In the genomic region with DNA sequence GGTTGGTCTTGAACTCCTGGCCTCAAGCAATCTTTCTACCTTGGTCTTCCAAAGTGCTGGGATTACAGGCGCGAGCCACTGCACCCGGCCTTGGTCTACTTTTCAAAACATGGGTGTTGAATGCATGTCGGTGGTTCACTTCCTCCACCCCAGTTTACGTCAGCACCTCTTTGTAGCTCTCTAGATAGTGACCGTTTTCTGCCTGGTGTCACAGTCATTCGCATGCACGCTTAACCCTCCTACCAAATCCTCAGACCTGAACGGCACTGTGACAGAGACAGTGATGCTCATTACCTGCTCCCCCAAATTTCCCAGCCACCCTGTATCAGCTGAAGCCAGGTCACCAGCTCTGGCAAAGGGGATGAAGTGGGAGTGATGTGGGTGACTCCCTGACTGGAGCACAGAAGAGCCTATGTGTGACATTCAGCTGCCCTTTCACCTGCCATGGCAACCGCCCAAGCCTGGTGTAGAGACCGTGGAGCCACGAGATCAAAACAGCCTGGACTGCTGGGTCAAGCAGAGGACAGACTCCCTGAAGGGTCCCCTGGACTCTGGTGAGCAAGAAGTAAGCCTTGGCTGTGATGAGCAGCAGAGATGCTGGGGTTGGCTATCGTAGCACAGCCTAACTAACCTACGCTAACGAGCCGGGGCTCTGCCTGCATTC, we compare ENCODE assay signal across 15 cellular contexts.
DNase-seq lines count a peak whose midpoint lies in the region; ATAC-seq and FAIRE-seq lines count a peak whose summit lies in the region.
"Had no signal": no experiment of that assay in that cellular context is flagged by ENCODE, and none has a peak within 500 bp of the region (broad histone marks: within the 10 kb centered on the region; RNA-seq: fewer than 3 reads in every experiment).

No MANE protein-coding gene starts in this region.

- no peaks in the 10 kb centered on the region for H3K4me1 ChIP-seq in small intestine (ENCODE audit: control insufficient read depth in 2 of 2, insufficient read depth in 1 of 2, low read depth in 1 of 2, low read length in 1 of 2)

- peak overlapping the region; percentile 90 for H3K27ac Mint-ChIP-seq in activated CD8-positive, alpha-beta memory T cell treated with anti-CD3 and anti-CD28 coated beads, Interleukin-2, amount 10 ng/mL, durations not matched to agents 7 days and 5 days
- H3K27ac Mint-ChIP-seq in dendritic cell treated with granulocyte-macrophage colony-stimulating factor and Interleukin-4, amounts not matched to agents 40 ng/mL and 50 ng/mL, for 4 days, result peak overlapping the region; percentile 47
- H3K27ac Mint-ChIP-seq in stimulated activated memory B cell treated with anti-CD40 and anti-IgM and Interleukin-4, amounts not matched to agents 10 μg/mL and 1 μg/mL and 100 μg/mL, for 72 hours, result peak overlapping the region; percentile 71

- WGBS in small intestine, 3 donors, result 87 to 90% (median 89%) methylated on average over 16 of the region's 16 CpGs

- peak overlapping the region; percentile 48 for H3K4me3 Mint-ChIP-seq in activated CD8-positive, alpha-beta memory T cell treated with anti-CD3 and anti-CD28 coated beads, Interleukin-2, amount 10 ng/mL, durations not matched to agents 7 days and 5 days
- H3K4me3 Mint-ChIP-seq in dendritic cell treated with granulocyte-macrophage colony-stimulating factor and Interleukin-4, amounts not matched to agents 40 ng/mL and 50 ng/mL, for 4 days, result no peak overlapping the region
- H3K4me3 Mint-ChIP-seq in stimulated activated memory B cell treated with anti-CD40 and anti-IgM and Interleukin-4, amounts not matched to agents 10 μg/mL and 1 μg/mL and 100 μg/mL, for 72 hours, result no peak overlapping the region

- peaks cover 74% of the 10 kb centered on the region for H3K36me3 Mint-ChIP-seq in activated CD8-positive, alpha-beta memory T cell treated with anti-CD3 and anti-CD28 coated beads, Interleukin-2, amount 10 ng/mL, durations not matched to agents 7 days and 5 days
- peaks cover 59% of the 10 kb centered on the region for H3K36me3 Mint-ChIP-seq in dendritic cell treated with granulocyte-macrophage colony-stimulating factor and Interleukin-4, amounts not matched to agents 40 ng/mL and 50 ng/mL, for 4 days (ENCODE audit: low read depth)
- peaks cover 67% of the 10 kb centered on the region for H3K36me3 Mint-ChIP-seq in stimulated activated memory B cell treated with anti-CD40 and anti-IgM and Interleukin-4, amounts not matched to agents 10 μg/mL and 1 μg/mL and 100 μg/mL, for 72 hours

- no peak overlapping the region for H3K4me3 ChIP-seq in small intestine (ENCODE audit: low read depth in 1 of 2, low read length in 2 of 2)
- H3K4me3 ChIP-seq: GM23248 had no signal

- no peak for FAIRE-seq in small intestine (lab: Jason Lieb, UNC)
- FAIRE-seq: astrocyte had no signal

- H3K9me3 Mint-ChIP-seq in activated CD8-positive, alpha-beta memory T cell treated with anti-CD3 and anti-CD28 coated beads, Interleukin-2, amount 10 ng/mL, durations not matched to agents 7 days and 5 days (ENCODE audit: low read depth), result no peaks in the 10 kb centered on the region
- no peaks in the 10 kb centered on the region for H3K9me3 Mint-ChIP-seq in dendritic cell treated with granulocyte-macrophage colony-stimulating factor and Interleukin-4, amounts not matched to agents 40 ng/mL and 50 ng/mL, for 4 days
- H3K9me3 Mint-ChIP-seq in stimulated activated memory B cell treated with anti-CD40 and anti-IgM and Interleukin-4, amounts not matched to agents 10 μg/mL and 1 μg/mL and 100 μg/mL, for 72 hours, result no peaks in the 10 kb centered on the region

- peak; percentile 71 for DNase-seq in activated CD8-positive, alpha-beta memory T cell treated with anti-CD3 and anti-CD28 coated beads, Interleukin-2, amount 10 ng/mL, durations not matched to agents 7 days and 5 days
- DNase-seq in activated CD8-positive, alpha-beta memory T cell treated with anti-CD3 and anti-CD28 coated beads, Interleukin-2, amount 50 U/mL, for 48 hours, result no peak
- peak; percentile 14 to 25 for DNase-seq in activated CD4-positive, alpha-beta T cell treated with anti-CD3 and anti-CD28 coated beads, Interleukin-2, amount 50 U/mL, for 4 hours
- DNase-seq in small intestine, result no peak
- DNase-seq: GM23248, NCI-H1694 treated with DMSO at 0.1 percent for 48 hours, NCI-H69, RPMI8226 had no signal

- no peak overlapping the region for H3K27ac ChIP-seq in small intestine (ENCODE audit: low read depth in 1 of 2, low read length in 1 of 2)
- H3K27ac ChIP-seq: GM23248, KMS-11 had no signal

- peak; percentile 57 for ATAC-seq in activated CD8-positive, alpha-beta memory T cell treated with anti-CD3 and anti-CD28 coated beads, Interleukin-2, amount 10 ng/mL, durations not matched to agents 7 days and 5 days
- no peak for ATAC-seq in stimulated activated memory B cell treated with anti-CD40 and anti-IgM and Interleukin-4, amounts not matched to agents 10 μg/mL and 1 μg/mL and 100 μg/mL, for 72 hours
- ATAC-seq in HG02870 (IDR thresholded peaks at IDR 0.05; ENCODE audit: unreplicated experiment) (no peak), HG02798 (IDR thresholded peaks at IDR 0.05; ENCODE audit: poor library complexity, unreplicated experiment) (no peak)
- ATAC-seq: right cardiac atrium had no signal

- no peaks in the 10 kb centered on the region for H3K27me3 ChIP-seq in small intestine (ENCODE audit: control insufficient read depth in 2 of 2, insufficient read depth in 2 of 2, low read length in 2 of 2)

- CTCF ChIA-PET in activated CD8-positive, alpha-beta memory T cell treated with anti-CD3 and anti-CD28 coated beads, Interleukin-2, amount 10 ng/mL, durations not matched to agents 7 days and 5 days (lab: Charles Lee), result interaction anchor here (1.0 to 2.3 kb wide), 4 partner anchors 13 to 408 kb away, joined by 3 to 10 read pairs (median 8); a partner anchor contains a TSS

- no peaks in the 10 kb centered on the region for H3K27me3 Mint-ChIP-seq in activated CD8-positive, alpha-beta memory T cell treated with anti-CD3 and anti-CD28 coated beads, Interleukin-2, amount 10 ng/mL, durations not matched to agents 7 days and 5 days
- H3K27me3 Mint-ChIP-seq in dendritic cell treated with granulocyte-macrophage colony-stimulating factor and Interleukin-4, amounts not matched to agents 40 ng/mL and 50 ng/mL, for 4 days, result no peaks in the 10 kb centered on the region
- no peaks in the 10 kb centered on the region for H3K27me3 Mint-ChIP-seq in stimulated activated memory B cell treated with anti-CD40 and anti-IgM and Interleukin-4, amounts not matched to agents 10 μg/mL and 1 μg/mL and 100 μg/mL, for 72 hours

- H3K36me3 ChIP-seq in small intestine (ENCODE audit: control insufficient read depth in 2 of 2, insufficient read depth in 2 of 2, low read length in 2 of 2), result peaks cover 19 to 29% of the 10 kb centered on the region in 2 donors

- intact Hi-C loops in dendritic cell treated with granulocyte-macrophage colony-stimulating factor and Interleukin-4, amounts not matched to agents 40 ng/mL and 50 ng/mL, for 4 days (cut with micrococcal nuclease), result no loop called here

- H3K9me3 ChIP-seq in small intestine (ENCODE audit: control insufficient read depth, low read depth), result no peaks in the 10 kb centered on the region

- H3K4me1 Mint-ChIP-seq in activated CD8-positive, alpha-beta memory T cell treated with anti-CD3 and anti-CD28 coated beads, Interleukin-2, amount 10 ng/mL, durations not matched to agents 7 days and 5 days, result peaks cover 58% of the 10 kb centered on the region
- peaks cover 21% of the 10 kb centered on the region for H3K4me1 Mint-ChIP-seq in dendritic cell treated with granulocyte-macrophage colony-stimulating factor and Interleukin-4, amounts not matched to agents 40 ng/mL and 50 ng/mL, for 4 days (ENCODE audit: low read depth)
- peaks cover 42% of the 10 kb centered on the region for H3K4me1 Mint-ChIP-seq in stimulated activated memory B cell treated with anti-CD40 and anti-IgM and Interleukin-4, amounts not matched to agents 10 μg/mL and 1 μg/mL and 100 μg/mL, for 72 hours

Comparison
In these comparisons a context has a peak if more than half of its experiments do, and no peak if none do; other contexts are left out.
1. DNase-seq: peak in activated CD8-positive, alpha-beta memory T cell treated with anti-CD3 and anti-CD28 coated beads, Interleukin-2, amount 10 ng/mL, durations not matched to agents 7 days and 5 days (single experiment) and activated CD4-positive, alpha-beta T cell treated with anti-CD3 and anti-CD28 coated beads, Interleukin-2, amount 50 U/mL, for 4 hours (2 of 2); none in activated CD8-positive, alpha-beta memory T cell treated with anti-CD3 and anti-CD28 coated beads, Interleukin-2, amount 50 U/mL, for 48 hours (single experiment) and small intestine (single experiment).
2. Peak in every context shown above with its lines, with median percentiles within 50 percentile points of each other: H3K27ac Mint-ChIP-seq.